ENCODE assay signal across 20 cellular contexts in genomic region chr5:123261752-123262151, GRCh38.
A peak's percentile ranks its signal among the peaks of the same experiment; 100 is the strongest.
DNase-seq lines count a peak whose midpoint lies in the region; ATAC-seq and TF ChIP-seq lines count a peak whose summit lies in the region.
"Had no signal": no experiment of that assay in that cellular context is flagged by ENCODE, and none has a peak within 500 bp of the region (broad histone marks: within the 10 kb centered on the region; RNA-seq: fewer than 3 reads in every experiment).

No MANE protein-coding gene starts in this region.

- no peak overlapping the region for H3K4ac ChIP-seq in IMR-90 (ENCODE audit: low read depth, low read length)

- H3K9ac ChIP-seq in IMR-90 (ENCODE audit: low read depth, low read length) = no peak overlapping the region
- H3K9ac ChIP-seq: KMS-11, SK-N-SH had no signal

- H2BK5ac ChIP-seq in IMR-90 (ENCODE audit: low read depth, low read length, poor library complexity, severe bottlenecking) = no peak overlapping the region

- H3K56ac ChIP-seq in IMR-90 (ENCODE audit: extremely low read depth, insufficient read depth, low read length) = no peak overlapping the region

- dilution Hi-C loops in IMR-90 (cut with HindIII; ENCODE audit: low sequenced_read_pairs, unreplicated experiment) = no loop called here

- no peaks in the 10 kb centered on the region; the same call in 1 of the 2 replicates for H3K27me3 ChIP-seq in IMR-90 (ENCODE audit: control insufficient read depth, insufficient read depth, low read length)

- H4K20me1 ChIP-seq in IMR-90 (ENCODE audit: insufficient read depth, low read length) = no peaks in the 10 kb centered on the region

- no peak overlapping the region for H2BK20ac ChIP-seq in IMR-90 (ENCODE audit: low read depth, low read length)

- no peak overlapping the region for H3K23ac ChIP-seq in IMR-90 (ENCODE audit: low read depth, low read length)

- H3K18ac ChIP-seq in IMR-90 (ENCODE audit: low read depth, low read length) = no peak overlapping the region

- no peak overlapping the region for H2AFZ ChIP-seq in IMR-90 (replicated peaks; ENCODE audit: low read length, poor library complexity)

- H3K4me2 ChIP-seq in IMR-90 (ENCODE audit: low read depth, low read length) = no peak overlapping the region
- H3K4me2 ChIP-seq: KMS-11, SK-N-SH had no signal

- H4K5ac ChIP-seq in IMR-90 (ENCODE audit: low read depth, low read length) = no peak overlapping the region

- intact Hi-C loops in IMR-90 (cut with micrococcal nuclease) = no loop called here

- POLR2A ChIA-PET in IMR-90 (lab: Charles Lee; ENCODE audit: unreplicated experiment) = no interaction called here

- TF ChIP-seq RAD21 in IMR-90 (IDR thresholded peaks at IDR 0.05; ENCODE audit: low read length) = no peak

- CTCF ChIA-PET in IMR-90 (lab: Yijun Ruan, JAX) = no interaction called here

- no peak overlapping the region for H2BK120ac ChIP-seq in IMR-90 (ENCODE audit: low read depth, low read length)

- H3K79me1 ChIP-seq in IMR-90 (ENCODE audit: low read depth in 1 of 2, low read length in 2 of 2) = no peaks in the 10 kb centered on the region

- H3K27ac ChIP-seq in IMR-90 (ENCODE audit: insufficient read depth, low read length) = no peak overlapping the region
- no peak overlapping the region for H3K27ac ChIP-seq in epithelial cell of prostate
- H3K27ac ChIP-seq: KMS-11 had no signal

- no peak overlapping the region for H2AK9ac ChIP-seq in IMR-90 (replicated peaks; ENCODE audit: low read depth, low read length, poor library complexity)

- DNase-seq in IMR-90 (peak; percentile 52), amniotic epithelial cell (ENCODE audit: low read depth) (peak; percentile 45), epithelial cell of prostate (ENCODE audit: low read depth, low spot score) (peak; percentile 20), stromal cell of bone marrow (ENCODE audit: low read depth) (peak; percentile 40), SHP77 treated with DMSO at 0.1 percent for 48 hours (lab: John Stamatoyannopoulos, UW) (no peak), NCI-H2227 treated with DMSO at 0.1 percent for 48 hours (lab: John Stamatoyannopoulos, UW) (no peak)
- no peak for DNase-seq in activated naive CD4-positive, alpha-beta T cell treated with anti-CD3 and anti-CD28 coated beads, Interleukin-2, amount 50 U/mL, for 16 hours
- DNase-seq: CD4-positive, alpha-beta T cell; HCEC 1CT; NCI-H1048; NCI-H1436 treated with DMSO at 0.1 percent for 48 hours; NCI-H2029 treated with DMSO at 0.1 percent for 48 hours; NCI-H2171 treated with DMSO at 0.1 percent for 48 hours; NCI-H510A; NCI-H774; Right ventricle myocardium superior; SK-N-SH had no signal

- no CpG with 5 or more reads among the region's 1 CpG for WGBS in IMR-90 (ENCODE audit: extremely low coverage in 2 of 2, insufficient read length in 1 of 2), 2 experiments

- H4K8ac ChIP-seq in IMR-90 (ENCODE audit: low read depth in 2 of 2, low read length in 2 of 2) = no peak overlapping the region

- ATAC-seq in IMR-90 (ENCODE audit: low read depth) = no peak
- no peak for ATAC-seq in GM21526 (IDR thresholded peaks at IDR 0.05; ENCODE audit: low FRiP score, unreplicated experiment)
- ATAC-seq: Panc1 had no signal

- H3K36me3 ChIP-seq in IMR-90 (ENCODE audit: control insufficient read depth, insufficient read depth, low read length) = no peaks in the 10 kb centered on the region

- no peak overlapping the region for H4K91ac ChIP-seq in IMR-90 (ENCODE audit: insufficient read depth, low read depth, low read length)

- no peak for TF ChIP-seq CTCF in IMR-90 (conservative IDR thresholded peaks at IDR 0.05; ENCODE audit: low read depth, low read length)

- no peak for TF ChIP-seq POLR2A in IMR-90 (IDR thresholded peaks at IDR 0.05; ENCODE audit: low read depth, low read length)

- no peak overlapping the region for H3K14ac ChIP-seq in IMR-90 (replicated peaks; ENCODE audit: low read depth, low read length)

- H3K4me3 ChIP-seq in IMR-90 (ENCODE audit: insufficient read depth, low read depth, low read length) = no peak overlapping the region

- H2AK5ac ChIP-seq in IMR-90 (ENCODE audit: low read depth, low read length) = no peak overlapping the region

- BruUV-seq in IMR-90 (replicated peaks; lab: Mats Ljungman, UMichigan) = no TSS peak

- H2BK15ac ChIP-seq in IMR-90 (ENCODE audit: low read depth, low read length) = no peak overlapping the region

- no peaks in the 10 kb centered on the region for H3K4me1 ChIP-seq in IMR-90 (ENCODE audit: control insufficient read depth, insufficient read depth, low read length)

- in situ Hi-C loops in IMR-90 (cut with MboI; ENCODE audit: low sequenced_read_pairs) = no loop called here

- 0 out of 2 replicates have a peak, but pooled peaks cover 1% of the 10 kb centered on the region for H3K9me3 ChIP-seq in IMR-90 (ENCODE audit: control insufficient read depth, insufficient read depth, low read length)
- H3K9me3 ChIP-seq: SK-N-SH had no signal

- no peaks in the 10 kb centered on the region for H3K9me1 ChIP-seq in IMR-90 (ENCODE audit: insufficient read depth, low read length)

TF ChIP-seq in IMR-90, 13 proteins besides CTCF, POLR2A, EP300 and RAD21:
- TF ChIP-seq RFX5 (IDR thresholded peaks at IDR 0.05; ENCODE audit: low read depth, low read length) (no peak), ELK1 (IDR thresholded peaks at IDR 0.05; ENCODE audit: borderline replicate concordance, low read depth, low read length) (no peak)

Comparison
In these comparisons a context has a peak if more than half of its experiments do, and no peak if none do; other contexts are left out.
1. DNase-seq: peak in IMR-90 (single experiment), amniotic epithelial cell (single experiment), epithelial cell of prostate (single experiment) and stromal cell of bone marrow (single experiment); none in activated naive CD4-positive, alpha-beta T cell treated with anti-CD3 and anti-CD28 coated beads, Interleukin-2, amount 50 U/mL, for 16 hours (single experiment), SHP77 treated with DMSO at 0.1 percent for 48 hours (single experiment) and NCI-H2227 treated with DMSO at 0.1 percent for 48 hours (single experiment).